29 cellular contexts compared by ENCODE assay signal in genomic region chr22:48239461-48240164, GRCh38.
DNase-seq lines count a peak whose midpoint lies in the region; ATAC-seq and TF ChIP-seq lines count a peak whose summit lies in the region.
"Had no signal": no experiment of that assay in that cellular context is flagged by ENCODE, and none has a peak within 500 bp of the region (broad histone marks: within the 10 kb centered on the region; RNA-seq: fewer than 3 reads in every experiment).

No MANE protein-coding gene starts in this region.

- ATAC-seq in GM21381 (IDR thresholded peaks at IDR 0.05; ENCODE audit: unreplicated experiment) (no peak), HG03460 (IDR thresholded peaks at IDR 0.05; ENCODE audit: unreplicated experiment) (no peak)
- ATAC-seq: A549; activated CD4-positive, CD25-positive, alpha-beta regulatory T cell treated with anti-CD3 and anti-CD28 coated beads, Interleukin-2, amount 50 U/mL, for 24 hours; gastroesophageal sphincter; mucosa of descending colon had no signal

- TF ChIP-seq POLR2A in tibial nerve (IDR thresholded peaks at IDR 0.05): no peak

- H3F3A ChIP-seq in neural progenitor cell (ENCODE audit: low read depth): peaks cover 35% of the 10 kb centered on the region

- TF ChIP-seq CTCF in neural progenitor cell (IDR thresholded peaks at IDR 0.05) (no peak), tibial nerve (IDR thresholded peaks at IDR 0.05) (no peak)

- H3K36me3 ChIP-seq in BLaER1 (no peaks in the 10 kb centered on the region), HUES6 (ENCODE audit: control insufficient read depth, insufficient read depth, low read length) (no peaks in the 10 kb centered on the region), neural progenitor cell (no peaks in the 10 kb centered on the region), tibial nerve (no peaks in the 10 kb centered on the region)
- H3K36me3 ChIP-seq: gastroesophageal sphincter, prostate gland, thyroid gland had no signal

- H3K4me1 ChIP-seq in BLaER1 (peaks cover 62% of the 10 kb centered on the region), HUES6 (ENCODE audit: control insufficient read depth, insufficient read depth, low read length) (peaks cover 20% of the 10 kb centered on the region), neural progenitor cell (peaks cover 28% of the 10 kb centered on the region), tibial nerve (no peaks in the 10 kb centered on the region)
- H3K4me1 ChIP-seq: A549, gastroesophageal sphincter, prostate gland, thyroid gland had no signal

- TF ChIP-seq EP300 in tibial nerve (IDR thresholded peaks at IDR 0.05): no peak

- H3K9me3 Mint-ChIP-seq in neural progenitor cell: peaks cover 20% of the 10 kb centered on the region
- H3K9me3 Mint-ChIP-seq: activated CD4-positive, alpha-beta memory T cell treated with anti-CD3 and anti-CD28 coated beads, Interleukin-2, amount 10 ng/mL, durations not matched to agents 7 days and 5 days had no signal

- H2AFZ ChIP-seq in neural progenitor cell (replicated peaks): no peak overlapping the region
- H2AFZ ChIP-seq: hepatocyte had no signal

- peak overlapping the region; percentile 72 for H3K4me3 Mint-ChIP-seq in neural progenitor cell
- H3K4me3 Mint-ChIP-seq: activated CD4-positive, alpha-beta memory T cell treated with anti-CD3 and anti-CD28 coated beads, Interleukin-2, amount 10 ng/mL, durations not matched to agents 7 days and 5 days; activated naive CD8-positive, alpha-beta T cell treated with anti-CD3 and anti-CD28 coated beads for 36 hours; stimulated activated naive CD8-positive, alpha-beta T cell treated with anti-CD3 and anti-CD28 coated beads, Interleukin-15, Interleukin-2, amounts not matched to agents 100 ng/mL and 50 ng/mL, for 24 hours had no signal

- H3K36me3 Mint-ChIP-seq in neural progenitor cell: peaks cover 1% of the 10 kb centered on the region
- H3K36me3 Mint-ChIP-seq: activated naive CD8-positive, alpha-beta T cell treated with anti-CD3 and anti-CD28 coated beads for 36 hours had no signal

- WGBS in tibial nerve, 2 donors: 40 to 46% methylated on average over 11 of the region's 11 CpGs

- no peak overlapping the region for H3K27ac ChIP-seq in BLaER1
- peak overlapping the region; percentile 48; the same call in 1 of the 2 replicates for H3K27ac ChIP-seq in HUES6 (ENCODE audit: low read depth, low read length)
- peak overlapping the region; percentile 98 for H3K27ac ChIP-seq in neural progenitor cell
- no peak overlapping the region for H3K27ac ChIP-seq in tibial nerve
- H3K27ac ChIP-seq: gastroesophageal sphincter, hepatocyte, KMS-11, prostate gland, thyroid gland had no signal

- H3K4me3 ChIP-seq in BLaER1: no peak overlapping the region
- peak overlapping the region; percentile 8; the same call in 1 of the 2 replicates for H3K4me3 ChIP-seq in HUES6 (ENCODE audit: low read depth, low read length)
- H3K4me3 ChIP-seq in neural progenitor cell: peak overlapping the region; percentile 18
- no peak overlapping the region for H3K4me3 ChIP-seq in tibial nerve
- H3K4me3 ChIP-seq: A549, gastroesophageal sphincter, hepatocyte, mucosa of descending colon, prostate gland, thyroid gland had no signal

- peaks cover 4% of the 10 kb centered on the region; the same call in 1 of the 2 replicates for H3K9me3 ChIP-seq in BLaER1
- peaks cover 9% of the 10 kb centered on the region; the same call in 1 of the 2 replicates for H3K9me3 ChIP-seq in HUES6 (ENCODE audit: control insufficient read depth, insufficient read depth, low read depth, low read length)
- H3K9me3 ChIP-seq in neural progenitor cell (ENCODE audit: low read depth): no peaks in the 10 kb centered on the region
- peaks cover 0 to 8% (median 0%) of the 10 kb centered on the region in 4 donors for H3K9me3 ChIP-seq in tibial nerve
- H3K9me3 ChIP-seq: A549, gastroesophageal sphincter, mucosa of descending colon, prostate gland, thyroid gland had no signal

- DNase-seq in iPS-NIHi7 (ENCODE audit: extremely low spot score) (peak; percentile 47), neural progenitor cell (ENCODE audit: low spot score) (peak; percentile 92), tibial nerve (ENCODE audit: low spot score in 2 of 2) (no peak), H4 (ENCODE audit: low spot score) (no peak)
- DNase-seq: activated CD4-positive, alpha-beta memory T cell treated with anti-CD3 and anti-CD28 coated beads, Interleukin-2, amount 10 ng/mL, durations not matched to agents 7 days and 5 days; activated naive CD8-positive, alpha-beta T cell treated with anti-CD3 and anti-CD28 coated beads for 36 hours; AML-193; dermis blood vessel endothelial cell; GDM1; MM.1S; mucosa of descending colon; NCI-H1417; NCI-H2029 treated with DMSO at 0.1 percent for 48 hours; NCI-H345; NCI-H774; RPMI8226; thyroid gland had no signal

- peaks cover 45% of the 10 kb centered on the region for H3K27me3 Mint-ChIP-seq in neural progenitor cell (ENCODE audit: insufficient read depth, low read depth)
- H3K27me3 Mint-ChIP-seq: activated CD4-positive, alpha-beta memory T cell treated with anti-CD3 and anti-CD28 coated beads, Interleukin-2, amount 10 ng/mL, durations not matched to agents 7 days and 5 days had no signal

- H3K79me2 ChIP-seq in neural progenitor cell (ENCODE audit: low read depth): no peaks in the 10 kb centered on the region
- H3K79me2 ChIP-seq: hepatocyte had no signal

- H3K27ac Mint-ChIP-seq in neural progenitor cell: peak overlapping the region; percentile 95
- H3K27ac Mint-ChIP-seq: activated CD4-positive, alpha-beta memory T cell treated with anti-CD3 and anti-CD28 coated beads, Interleukin-2, amount 10 ng/mL, durations not matched to agents 7 days and 5 days; activated naive CD8-positive, alpha-beta T cell treated with anti-CD3 and anti-CD28 coated beads for 36 hours; activated T-helper 2 cell treated with anti-CD3 and anti-CD28 coated beads, Interferon-gamma antibody, Interleukin-2, Interleukin-4, amounts not matched to agents 10 μg/mL and 5 μg/mL and 100 μg/mL, durations not matched to agents 14 hours and 24 hours and 36 hours; stimulated activated naive CD8-positive, alpha-beta T cell treated with anti-CD3 and anti-CD28 coated beads, Interleukin-15, Interleukin-2, amounts not matched to agents 100 ng/mL and 50 ng/mL, for 24 hours had no signal

- peaks cover 12% of the 10 kb centered on the region; the same call in 1 of the 2 replicates for H3K27me3 ChIP-seq in BLaER1
- no peaks in the 10 kb centered on the region for H3K27me3 ChIP-seq in HUES6 (ENCODE audit: control insufficient read depth, insufficient read depth, low read length)
- H3K27me3 ChIP-seq in neural progenitor cell: no peaks in the 10 kb centered on the region
- no peaks in the 10 kb centered on the region for H3K27me3 ChIP-seq in tibial nerve
- H3K27me3 ChIP-seq: hepatocyte, thyroid gland had no signal

- H3K4me1 Mint-ChIP-seq in neural progenitor cell: peaks cover 48% of the 10 kb centered on the region
- H3K4me1 Mint-ChIP-seq: activated CD4-positive, alpha-beta memory T cell treated with anti-CD3 and anti-CD28 coated beads, Interleukin-2, amount 10 ng/mL, durations not matched to agents 7 days and 5 days had no signal

- H3K4me2 ChIP-seq in BLaER1: peak overlapping the region; percentile 54
- H3K4me2 ChIP-seq in neural progenitor cell: peak overlapping the region; percentile 69
- H3K4me2 ChIP-seq: A549, hepatocyte, KMS-11 had no signal

- H4K20me1 ChIP-seq in BLaER1 (no peaks in the 10 kb centered on the region), neural progenitor cell (ENCODE audit: low read depth) (peaks cover 19% of the 10 kb centered on the region)

- H3K9ac ChIP-seq in BLaER1 (no peak overlapping the region), HUES6 (ENCODE audit: low read length) (peak overlapping the region; percentile 49), neural progenitor cell (no peak overlapping the region)
- H3K9ac ChIP-seq: KMS-11 had no signal

Comparison
In these comparisons a context has a peak if more than half of its experiments do, and no peak if none do; other contexts are left out.
1. H3K27ac ChIP-seq: peak in HUES6 (single experiment) and neural progenitor cell (single experiment); none in BLaER1 (single experiment) and tibial nerve (0 of 4).
2. H3K4me3 ChIP-seq: peak in HUES6 (single experiment) and neural progenitor cell (single experiment); none in BLaER1 (single experiment) and tibial nerve (0 of 4).
3. DNase-seq: peak in iPS-NIHi7 (single experiment) and neural progenitor cell (single experiment); none in tibial nerve (0 of 2) and H4 (single experiment).